Comparison of ENCODE assay signal across 15 cellular contexts in the genomic region with DNA sequence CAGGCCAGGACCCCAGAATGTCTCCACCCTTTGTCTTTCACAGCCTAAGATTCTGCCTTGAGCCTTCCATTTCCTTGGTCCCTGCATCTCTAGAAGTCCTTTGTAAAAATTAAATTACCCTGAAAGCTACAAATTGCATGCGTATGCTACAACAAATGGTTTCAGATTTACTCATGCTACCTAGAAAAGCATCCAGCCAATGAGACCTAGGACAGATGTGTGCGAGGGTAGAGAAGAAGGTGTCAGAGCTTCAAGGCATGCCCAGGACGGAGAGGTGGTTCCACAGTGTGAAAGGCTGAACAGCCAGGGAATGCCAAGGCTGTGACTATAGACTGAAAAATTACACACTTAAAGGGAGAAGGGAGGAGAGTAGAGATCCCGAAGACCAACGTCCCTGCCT. TPM values are rescaled to one million over a fixed set of nuclear protein-coding genes. Genes with fewer than 3 reads are reported as not detected.
"Had no signal": no experiment of that assay in that cellular context is flagged by ENCODE, and none has a peak within 500 bp of the region (broad histone marks: within the 10 kb centered on the region; RNA-seq: fewer than 3 reads in every experiment).

No MANE protein-coding gene starts in this region.

- H3K4me3 Mint-ChIP-seq: activated T-cell treated with anti-CD3 and anti-CD28 coated beads, Interleukin-2, amount 50 U/mL, for 4 hours; naive thymus-derived CD8-positive, alpha-beta T cell; stimulated activated naive B cell treated with anti-CD40 and anti-IgM and Interleukin-4, amounts not matched to agents 10 μg/mL and 1 μg/mL and 100 μg/mL, for 72 hours had no signal

- ATAC-seq: activated T-cell treated with anti-CD3 and anti-CD28 coated beads, Interleukin-2, amount 50 U/mL, for 4 hours; lower lobe of right lung; naive thymus-derived CD8-positive, alpha-beta T cell; stimulated activated naive B cell treated with anti-CD40 and anti-IgM and Interleukin-4, amounts not matched to agents 10 μg/mL and 1 μg/mL and 100 μg/mL, for 72 hours had no signal

- H3K36me3 Mint-ChIP-seq: naive thymus-derived CD8-positive, alpha-beta T cell; stimulated activated naive B cell treated with anti-CD40 and anti-IgM and Interleukin-4, amounts not matched to agents 10 μg/mL and 1 μg/mL and 100 μg/mL, for 72 hours had no signal

- H3K4me1 Mint-ChIP-seq: naive thymus-derived CD8-positive, alpha-beta T cell; stimulated activated naive B cell treated with anti-CD40 and anti-IgM and Interleukin-4, amounts not matched to agents 10 μg/mL and 1 μg/mL and 100 μg/mL, for 72 hours had no signal

- H3K27ac Mint-ChIP-seq: naive thymus-derived CD8-positive, alpha-beta T cell; stimulated activated naive B cell treated with anti-CD40 and anti-IgM and Interleukin-4, amounts not matched to agents 10 μg/mL and 1 μg/mL and 100 μg/mL, for 72 hours had no signal

- H3K9me3 Mint-ChIP-seq: activated T-cell treated with anti-CD3 and anti-CD28 coated beads, Interleukin-2, amount 50 U/mL, for 4 hours; stimulated activated naive B cell treated with anti-CD40 and anti-IgM and Interleukin-4, amounts not matched to agents 10 μg/mL and 1 μg/mL and 100 μg/mL, for 72 hours had no signal

- DNase-seq: activated CD4-positive, alpha-beta T cell treated with anti-CD3 and anti-CD28 coated beads, Interleukin-2, amount 50 U/mL, for 1 hour; activated CD4-positive, CD25-positive, alpha-beta regulatory T cell treated with anti-CD3 and anti-CD28 coated beads, Interleukin-2, amount 50 U/mL, for 72 hours; activated CD8-positive, alpha-beta memory T cell treated with anti-CD3 and anti-CD28 coated beads, Interleukin-2, amount 50 U/mL, for 4 hours; activated effector memory CD4-positive, alpha-beta T cell treated with Interleukin-2 at 50 U/mL for 16 hours; activated naive CD4-positive, alpha-beta T cell treated with anti-CD3 and anti-CD28 coated beads, Interleukin-2, amount 50 U/mL, for 16 hours; activated T-cell treated with anti-CD3 and anti-CD28 coated beads, Interleukin-2, amount 50 U/mL, for 4 hours; aorta; brain microvascular endothelial cell; central memory CD4-positive, alpha-beta T cell; dorsolateral prefrontal cortex; foreskin fibroblast; lower lobe of right lung; naive thymus-derived CD8-positive, alpha-beta T cell; spleen; stimulated activated naive B cell treated with anti-CD40 and anti-IgM and Interleukin-4, amounts not matched to agents 10 μg/mL and 1 μg/mL and 100 μg/mL, for 72 hours had no signal

RNA-seq across cellular contexts. Expression of a gene that starts 40.2 kb away (rescaled TPM):
- total RNA-seq: naive thymus-derived CD8-positive, alpha-beta T cell had no signal
